27 cellular contexts compared by ENCODE assay signal in genomic region chr12:51763743-51764142, GRCh38.
"Had no signal": no experiment of that assay in that cellular context is flagged by ENCODE, and none has a peak within 500 bp of the region (broad histone marks: within the 10 kb centered on the region; RNA-seq: fewer than 3 reads in every experiment).

No MANE protein-coding gene starts in this region.

- H2AFZ ChIP-seq: hepatocyte had no signal

- H3K79me2 ChIP-seq: hepatocyte had no signal

- H3K27ac ChIP-seq: colonic mucosa, epithelial cell of prostate, esophagus squamous epithelium, foreskin keratinocyte, gastroesophageal sphincter, heart left ventricle, hepatocyte, left lung, lower lobe of right lung had no signal

- H3K9me3 ChIP-seq: colonic mucosa, esophagus squamous epithelium, gastroesophageal sphincter, heart left ventricle, left lung, lower lobe of right lung, mucosa of descending colon had no signal

- H3K4me3 ChIP-seq: colonic mucosa, esophagus squamous epithelium, gastroesophageal sphincter, heart left ventricle, hepatocyte, left lung, lower lobe of right lung, mucosa of descending colon had no signal

- H3K36me3 ChIP-seq: colonic mucosa, esophagus squamous epithelium, gastroesophageal sphincter, heart left ventricle, left lung, lower lobe of right lung had no signal

- H3K4me2 ChIP-seq: hepatocyte had no signal

- H3K27me3 ChIP-seq: colonic mucosa, esophagus squamous epithelium, foreskin keratinocyte, gastroesophageal sphincter, heart left ventricle, hepatocyte, left lung had no signal

- DNase-seq: colonic mucosa; cortex of kidney; effector CD8-positive, alpha-beta T cell; effector memory CD8-positive, alpha-beta T cell; endodermal cell; erythroblast; esophagus squamous epithelium; foreskin keratinocyte; heart left ventricle; hypothalamus; immature natural killer cell; islet precursor cell; kidney; kidney glomerular epithelial cell; left colon; left lung; left ventricle myocardium superior; lower lobe of right lung; mesenchymal stem cell; mucosa of descending colon; naive B cell had no signal

- ATAC-seq: effector memory CD8-positive, alpha-beta T cell; esophagus mucosa; foreskin keratinocyte; gastroesophageal sphincter; heart left ventricle; left colon; left lung; left ventricle myocardium superior; lower lobe of right lung; mucosa of descending colon had no signal

- H3K4me1 ChIP-seq: colonic mucosa, esophagus squamous epithelium, foreskin keratinocyte, gastroesophageal sphincter, heart left ventricle, left lung, lower lobe of right lung had no signal

- FAIRE-seq: endometrium, frontal cortex, kidney had no signal
